16 cellular contexts compared by ENCODE assay signal in genomic region chr7:77747178-77747577, GRCh38. TPM values are rescaled to one million over a fixed set of nuclear protein-coding genes. Genes with fewer than 3 reads are reported as not detected.
DNase-seq lines count a peak whose midpoint lies in the region; ATAC-seq, FAIRE-seq and TF ChIP-seq lines count a peak whose summit lies in the region.
"Had no signal": no experiment of that assay in that cellular context is flagged by ENCODE, and none has a peak within 500 bp of the region (broad histone marks: within the 10 kb centered on the region; RNA-seq: fewer than 3 reads in every experiment).

No MANE protein-coding gene starts in this region.

- DNase-seq in natural killer cell: no peak
- no peak for DNase-seq in natural killer cell treated with Interleukin-12 subunit alpha and Interleukin-12 subunit beta and Interleukin-15 and Interleukin-18, amount 100 ng/mL, for 72 hours (ENCODE audit: low spot score)
- no peak for DNase-seq in K562 (ENCODE audit: extremely low read depth in 1 of 4, low spot score in 3 of 4)
- DNase-seq in naive thymus-derived CD4-positive, alpha-beta T cell: no peak
- no peak for DNase-seq in posterior cingulate gyrus
- DNase-seq in testis: no peak
- DNase-seq: DMS79 treated with DMSO at 0.1 percent for 48 hours, HCEC 1CT, NCI-H1092 treated with DMSO at 0.1 percent for 48 hours, NCI-H2081 treated with DMSO at 0.1 percent for 48 hours, NCI-H510A, NCI-H82 had no signal

- 37% methylated on average over 2 of the region's 2 CpGs for WGBS in K562 (ENCODE audit: insufficient coverage, low coverage, missing lambda C conversion rate)
- WGBS in testis, 2 donors: 80 to 89% methylated on average over 2 of the region's 2 CpGs

- H3K9me3 Mint-ChIP-seq in natural killer cell: no peaks in the 10 kb centered on the region
- H3K9me3 Mint-ChIP-seq in natural killer cell treated with Interleukin-12 subunit alpha and Interleukin-12 subunit beta and Interleukin-15 and Interleukin-18, amount 100 ng/mL, for 72 hours: no peaks in the 10 kb centered on the region
- H3K9me3 Mint-ChIP-seq in naive thymus-derived CD4-positive, alpha-beta T cell: peaks cover 0 to 2% (median 0%) of the 10 kb centered on the region in 11 donors

- no TSS peak for BruUV-seq in K562 (replicated peaks; lab: Mats Ljungman, UMichigan)

- H3K4me2 ChIP-seq in K562 (ENCODE audit: insufficient read depth, low read length): no peak overlapping the region

- no peak for TF ChIP-seq RAD21 in K562 (CRISPR knock-in tag; conservative IDR thresholded peaks at IDR 0.05 in 1 of 2, IDR thresholded peaks at IDR 0.05 in 1 of 2)

- H3K4me1 Mint-ChIP-seq in natural killer cell: peaks cover 34% of the 10 kb centered on the region in 2 donors
- H3K4me1 Mint-ChIP-seq in natural killer cell treated with Interleukin-12 subunit alpha and Interleukin-12 subunit beta and Interleukin-15 and Interleukin-18, amount 100 ng/mL, for 72 hours (ENCODE audit: low read depth in 2 of 2): peaks cover 18 to 33% of the 10 kb centered on the region in 2 donors
- peaks cover 16 to 67% (median 55%) of the 10 kb centered on the region in 7 donors for H3K4me1 Mint-ChIP-seq in naive thymus-derived CD4-positive, alpha-beta T cell

- no peaks in the 10 kb centered on the region for H3K9me1 ChIP-seq in K562 (ENCODE audit: control insufficient read depth, insufficient read depth, low read length)

- TF ChIP-seq POLR2A in K562 (conservative IDR thresholded peaks at IDR 0.05) (no peak), testis (IDR thresholded peaks at IDR 0.05) (no peak)

- ATAC-seq in natural killer cell (no peak), K562 (peak; percentile 40), GM21367 (IDR thresholded peaks at IDR 0.05; ENCODE audit: unreplicated experiment) (no peak), HG03571 (IDR thresholded peaks at IDR 0.05; ENCODE audit: unreplicated experiment) (no peak)
- ATAC-seq in natural killer cell treated with Interleukin-12 subunit alpha and Interleukin-12 subunit beta and Interleukin-15 and Interleukin-18, amount 100 ng/mL, for 72 hours: no peak
- no peak for ATAC-seq in naive thymus-derived CD4-positive, alpha-beta T cell

- no peak overlapping the region for H3K27ac ChIP-seq in K562 (ENCODE audit: extremely low read depth, low read depth, low read length)
- no peak overlapping the region for H3K27ac ChIP-seq in naive thymus-derived CD4-positive, alpha-beta T cell (ENCODE audit: low read depth, low read length)
- no peak overlapping the region for H3K27ac ChIP-seq in testis
- H3K27ac ChIP-seq: SJSA1 had no signal

- H3K9me3 ChIP-seq in K562 (replicated peaks; ENCODE audit: control insufficient read depth, insufficient read depth, low read depth, low read length) (no peaks in the 10 kb centered on the region), testis (no peaks in the 10 kb centered on the region)
- no peaks in the 10 kb centered on the region for H3K9me3 ChIP-seq in naive thymus-derived CD4-positive, alpha-beta T cell (ENCODE audit: control insufficient read depth in 2 of 3, low read length in 3 of 3)
- H3K9me3 ChIP-seq: SJSA1 had no signal

- intact Hi-C loops in natural killer cell (cut with micrococcal nuclease) (no loop called here), K562 (cut with micrococcal nuclease) (no loop called here), posterior cingulate gyrus (cut with DNase I) (no loop called here), testis (cut with DNase I; ENCODE audit: low total_unique reads) (no loop called here)
- intact Hi-C loops in naive thymus-derived CD4-positive, alpha-beta T cell (cut with micrococcal nuclease): no loop called here

- H3K36me3 ChIP-seq in K562 (ENCODE audit: control insufficient read depth, insufficient read depth, low read length) (peaks cover 27% of the 10 kb centered on the region; the same call in 2 of the 3 replicates), testis (ENCODE audit: low read depth, missing control alignments) (no peaks in the 10 kb centered on the region)
- peaks cover 0 to 8% (median 0%) of the 10 kb centered on the region in 3 experiments for H3K36me3 ChIP-seq in naive thymus-derived CD4-positive, alpha-beta T cell (ENCODE audit: control insufficient read depth in 2 of 3, insufficient read depth in 3 of 3, low read length in 3 of 3)

- no peak overlapping the region for H2AFZ ChIP-seq in K562 (ENCODE audit: low read depth, low read length)

- in situ Hi-C loops in K562 (cut with MboI): no loop called here

- H3K9ac ChIP-seq in K562 (ENCODE audit: insufficient read depth in 1 of 2, low read depth in 2 of 2, low read length in 2 of 2): no peak overlapping the region

- CTCF ChIA-PET in K562 (lab: Yijun Ruan, JAX; ENCODE audit: low intra/inter-chr PET ratio): no interaction called here
- CTCF ChIA-PET in naive thymus-derived CD4-positive, alpha-beta T cell (lab: Charles Lee): interaction anchor here (1.2 kb wide), 1 partner anchor 96 kb away, joined by 3 read pairs; no protein-coding TSS in a partner anchor

- H3K4me1 ChIP-seq in K562 (replicated peaks in 1 of 2; ENCODE audit: control insufficient read depth in 2 of 2, insufficient read depth in 2 of 2, low read length in 2 of 2): peaks cover 0 to 9% of the 10 kb centered on the region in 2 experiments; a peak in 3 of 5 replicates
- H3K4me1 ChIP-seq in naive thymus-derived CD4-positive, alpha-beta T cell (ENCODE audit: control insufficient read depth in 2 of 2, insufficient read depth in 2 of 2, low read length in 2 of 2): peaks cover 0 to 9% of the 10 kb centered on the region in 2 donors
- H3K4me1 ChIP-seq in testis: no peaks in the 10 kb centered on the region
- H3K4me1 ChIP-seq: SJSA1 had no signal

- H3K79me2 ChIP-seq in K562 (ENCODE audit: control insufficient read depth, insufficient read depth, low read length): peaks cover 17% of the 10 kb centered on the region

- FAIRE-seq in K562 (lab: Jason Lieb, UNC): no peak
- FAIRE-seq: G401.6 had no signal

- TF ChIP-seq EP300 in K562 (IDR thresholded peaks at IDR 0.05; ENCODE audit: low read length): no peak

- no peaks in the 10 kb centered on the region for H3K36me3 Mint-ChIP-seq in natural killer cell
- H3K36me3 Mint-ChIP-seq in natural killer cell treated with Interleukin-12 subunit alpha and Interleukin-12 subunit beta and Interleukin-15 and Interleukin-18, amount 100 ng/mL, for 72 hours: peaks cover 5% of the 10 kb centered on the region
- peaks cover 5 to 41% (median 25%) of the 10 kb centered on the region in 5 donors for H3K36me3 Mint-ChIP-seq in naive thymus-derived CD4-positive, alpha-beta T cell

- POLR2A ChIA-PET in K562 (lab: Yijun Ruan, JAX): interaction anchor here (1.0 kb wide), 1 partner anchor 17 kb away, joined by 4 read pairs; no protein-coding TSS in a partner anchor
- POLR2A ChIA-PET in naive thymus-derived CD4-positive, alpha-beta T cell (lab: Charles Lee): no interaction called here

- peak overlapping the region; percentile 38 to 74 for H3K27ac Mint-ChIP-seq in natural killer cell
- peak overlapping the region in 1 of 2 donors; percentile 57 for H3K27ac Mint-ChIP-seq in natural killer cell treated with Interleukin-12 subunit alpha and Interleukin-12 subunit beta and Interleukin-15 and Interleukin-18, amount 100 ng/mL, for 72 hours
- peak overlapping the region in 5 of 9 donors; percentile 25 to 72 (median 71) for H3K27ac Mint-ChIP-seq in naive thymus-derived CD4-positive, alpha-beta T cell

- no peak overlapping the region for H3K4me3 Mint-ChIP-seq in natural killer cell
- H3K4me3 Mint-ChIP-seq in natural killer cell treated with Interleukin-12 subunit alpha and Interleukin-12 subunit beta and Interleukin-15 and Interleukin-18, amount 100 ng/mL, for 72 hours: no peak overlapping the region
- no peak overlapping the region for H3K4me3 Mint-ChIP-seq in naive thymus-derived CD4-positive, alpha-beta T cell

- H3K4me3 ChIP-seq in K562: no peak overlapping the region
- no peak overlapping the region for H3K4me3 ChIP-seq in naive thymus-derived CD4-positive, alpha-beta T cell (ENCODE audit: low read length)
- H3K4me3 ChIP-seq in testis: no peak overlapping the region
- H3K4me3 ChIP-seq: SJSA1 had no signal

- H3K27me3 ChIP-seq in K562 (ENCODE audit: control insufficient read depth in 2 of 2, insufficient read depth in 2 of 2, low read length in 2 of 2) (no peaks in the 10 kb centered on the region), testis (no peaks in the 10 kb centered on the region)
- no peaks in the 10 kb centered on the region for H3K27me3 ChIP-seq in naive thymus-derived CD4-positive, alpha-beta T cell (ENCODE audit: control insufficient read depth in 2 of 2, insufficient read depth in 2 of 2, low read length in 2 of 2)
- H3K27me3 ChIP-seq: SJSA1 had no signal

- TF ChIP-seq CTCF in natural killer cell (IDR thresholded peaks at IDR 0.05) (no peak), K562 (IDR thresholded peaks at IDR 0.05 in 2 of 3, conservative IDR thresholded peaks at IDR 0.05 in 1 of 3; ENCODE audit: insufficient read depth in 2 of 3, low read depth in 1 of 3, low read length in 3 of 3) (no peak), testis (IDR thresholded peaks at IDR 0.05) (no peak)

- peaks cover 9% of the 10 kb centered on the region; the same call in 1 of the 2 replicates for H4K20me1 ChIP-seq in K562 (replicated peaks; ENCODE audit: control insufficient read depth, insufficient read depth, low read length)

- no peaks in the 10 kb centered on the region for H3K27me3 Mint-ChIP-seq in natural killer cell (ENCODE audit: low read depth in 2 of 2)
- no peaks in the 10 kb centered on the region for H3K27me3 Mint-ChIP-seq in natural killer cell treated with Interleukin-12 subunit alpha and Interleukin-12 subunit beta and Interleukin-15 and Interleukin-18, amount 100 ng/mL, for 72 hours
- no peaks in the 10 kb centered on the region for H3K27me3 Mint-ChIP-seq in naive thymus-derived CD4-positive, alpha-beta T cell

RNA-seq across cellular contexts. Expression of gene RSBN1L, which starts 50.9 kb away (rescaled TPM):
- 10 to 100 TPM; 23.9 to 34.4 (median 33.4) TPM for total RNA-seq in natural killer cell
- 10 to 100 TPM; 19.0 to 21.2 TPM for total RNA-seq in natural killer cell treated with Interleukin-12 subunit alpha and Interleukin-12 subunit beta and Interleukin-15 and Interleukin-18, amount 100 ng/mL, for 72 hours
- total RNA-seq in K562 (2011; cell fraction: chromatin; rRNA removed; ENCODE audit: low replicate concordance): 10.3 and 43.2 TPM in 2 replicates
- total RNA-seq in K562 (2011; cell fraction: nucleolus; rRNA removed): 7.3 and 10.1 TPM in 2 replicates
- 15.4 and 21.9 TPM in 2 replicates for total RNA-seq in K562 (2011; cell fraction: nucleoplasm; rRNA removed)
- 16.6 and 20.1 TPM in 2 replicates for total RNA-seq in K562 (2014; rRNA removed)
- 33.2 and 33.8 TPM in 2 replicates for total RNA-seq in K562 (2014; rRNA removed; fragmentation: Illumina TruSeq; extraction: Trizol)
- 29.1 and 35.2 TPM in 2 replicates for total RNA-seq in K562 (2015; rRNA removed; fragmentation: Illumina TruSeq; extraction: Trizol)
- total RNA-seq in K562 (2021): 19.0 and 22.8 TPM in 2 replicates
- 19.5 and 20.1 TPM in 2 replicates for polyA plus RNA-seq in K562 (2011; rRNA removed)
- polyA plus RNA-seq in K562 (2011; cell fraction: cytosol; rRNA removed): 3.6 and 6.7 TPM in 2 replicates
- polyA plus RNA-seq in K562 (2011; cell fraction: nucleus; rRNA removed): 9.3 and 13.0 TPM in 2 replicates
- polyA plus RNA-seq in K562 (2012): 14.8 and 18.9 TPM in 2 replicates
- polyA plus RNA-seq in K562 (2014; fragmentation: Illumina TruSeq; extraction: Trizol): 28.4 and 33.2 TPM in 2 replicates
- polyA plus RNA-seq in K562 (2014; fragmentation: Nextera tagmentation; extraction: Ambion mirVana): 1 to 10 TPM; 6.2 to 8.3 TPM
- 13.8 and 16.7 TPM in 2 replicates for polyA plus RNA-seq in K562 (2014; rRNA removed)
- polyA minus RNA-seq in K562 (2011; rRNA and poly(A)+ RNA removed): 54.3 and 55.0 TPM in 2 replicates
- polyA minus RNA-seq in K562 (2011; cell fraction: cytosol; rRNA and poly(A)+ RNA removed): 21.4 and 28.8 TPM in 2 replicates
- polyA minus RNA-seq in K562 (2011; cell fraction: nucleus; rRNA and poly(A)+ RNA removed): 8.1 and 12.7 TPM in 2 replicates
- total RNA-seq in naive thymus-derived CD4-positive, alpha-beta T cell: 10 to 100 TPM; 19.7 to 41.7 (median 30.8) TPM
- polyA plus RNA-seq in naive thymus-derived CD4-positive, alpha-beta T cell: 1 to 10 TPM; 7.7 to 7.8 TPM
- total RNA-seq in testis: 10 to 100 TPM; 38.1 to 40.1 TPM
- 33.0 TPM for polyA plus RNA-seq in testis (ENCODE audit: insufficient read depth, low read depth, low replicate concordance)

RNA-seq across cellular contexts. Expression of gene TMEM60, which starts 51.1 kb away (rescaled TPM):
- 1 to 10 TPM; 3.4 to 5.2 (median 3.9) TPM for total RNA-seq in natural killer cell
- 1 to 10 TPM; 6.7 to 8.8 TPM for total RNA-seq in natural killer cell treated with Interleukin-12 subunit alpha and Interleukin-12 subunit beta and Interleukin-15 and Interleukin-18, amount 100 ng/mL, for 72 hours
- total RNA-seq in K562 (2011; cell fraction: chromatin; rRNA removed; ENCODE audit: low replicate concordance): 16.0 and 31.5 TPM in 2 replicates
- total RNA-seq in K562 (2011; cell fraction: nucleolus; rRNA removed): 15.5 and 21.3 TPM in 2 replicates
- total RNA-seq in K562 (2011; cell fraction: nucleoplasm; rRNA removed): 31.2 and 35.3 TPM in 2 replicates
- total RNA-seq in K562 (2014; rRNA removed): 12.5 TPM in 2 replicates
- 38.4 and 48.7 TPM in 2 replicates for total RNA-seq in K562 (2014; rRNA removed; fragmentation: Illumina TruSeq; extraction: Trizol)
- 30.1 and 38.4 TPM in 2 replicates for total RNA-seq in K562 (2015; rRNA removed; fragmentation: Illumina TruSeq; extraction: Trizol)
- 23.6 and 24.3 TPM in 2 replicates for total RNA-seq in K562 (2021)
- polyA plus RNA-seq in K562 (2011; rRNA removed): 45.5 and 66.0 TPM in 2 replicates
- 15.7 and 31.1 TPM in 2 replicates for polyA plus RNA-seq in K562 (2011; cell fraction: cytosol; rRNA removed)
- polyA plus RNA-seq in K562 (2011; cell fraction: nucleus; rRNA removed): 13.0 and 18.3 TPM in 2 replicates
- polyA plus RNA-seq in K562 (2012): 41.1 and 47.8 TPM in 2 replicates
- polyA plus RNA-seq in K562 (2014; fragmentation: Illumina TruSeq; extraction: Trizol): 28.3 and 31.1 TPM in 2 replicates
- polyA plus RNA-seq in K562 (2014; fragmentation: Nextera tagmentation; extraction: Ambion mirVana): 100 to 1,000 TPM; 136 to 140 TPM
- polyA plus RNA-seq in K562 (2014; rRNA removed): 36.9 and 42.7 TPM in 2 replicates
- polyA minus RNA-seq in K562 (2011; rRNA and poly(A)+ RNA removed): 23.5 and 25.1 TPM in 2 replicates
- polyA minus RNA-seq in K562 (2011; cell fraction: cytosol; rRNA and poly(A)+ RNA removed): 9.4 and 9.8 TPM in 2 replicates
- polyA minus RNA-seq in K562 (2011; cell fraction: nucleus; rRNA and poly(A)+ RNA removed): 4.8 and 8.3 TPM in 2 replicates
- 10 to 100 TPM in 3 of 5 experiments, 1 to 10 TPM in 2; 3.7 to 16.9 (median 12.0) TPM for total RNA-seq in naive thymus-derived CD4-positive, alpha-beta T cell
- polyA plus RNA-seq in naive thymus-derived CD4-positive, alpha-beta T cell: 10 to 100 TPM in 1 of 2 donors, 1 to 10 TPM in 1; 9.7 to 22.8 TPM
- total RNA-seq in testis: 10 to 100 TPM; 21.7 to 31.4 TPM
- 27.9 TPM for polyA plus RNA-seq in testis (ENCODE audit: insufficient read depth, low read depth, low replicate concordance)

RNA-seq across cellular contexts. Expression of gene PHTF2, which starts 51.4 kb away (rescaled TPM):
- total RNA-seq in natural killer cell: 10 to 100 TPM; 23.1 to 26.9 (median 26.4) TPM
- total RNA-seq in natural killer cell treated with Interleukin-12 subunit alpha and Interleukin-12 subunit beta and Interleukin-15 and Interleukin-18, amount 100 ng/mL, for 72 hours: 10 to 100 TPM; 21.8 to 33.7 TPM
- total RNA-seq in K562 (2011; cell fraction: chromatin; rRNA removed; ENCODE audit: low replicate concordance): 69.6 and 163 TPM in 2 replicates
- 33.0 and 51.2 TPM in 2 replicates for total RNA-seq in K562 (2011; cell fraction: nucleolus; rRNA removed)
- total RNA-seq in K562 (2011; cell fraction: nucleoplasm; rRNA removed): 77.8 and 100 TPM in 2 replicates
- total RNA-seq in K562 (2014; rRNA removed): 18.3 and 21.8 TPM in 2 replicates
- total RNA-seq in K562 (2014; rRNA removed; fragmentation: Illumina TruSeq; extraction: Trizol): 31.3 and 38.8 TPM in 2 replicates
- total RNA-seq in K562 (2015; rRNA removed; fragmentation: Illumina TruSeq; extraction: Trizol): 24.1 and 25.4 TPM in 2 replicates
- 23.2 and 27.1 TPM in 2 replicates for total RNA-seq in K562 (2021)
- polyA plus RNA-seq in K562 (2011; rRNA removed): 30.6 and 43.6 TPM in 2 replicates
- 5.5 and 12.7 TPM in 2 replicates for polyA plus RNA-seq in K562 (2011; cell fraction: cytosol; rRNA removed)
- 24.1 and 28.1 TPM in 2 replicates for polyA plus RNA-seq in K562 (2011; cell fraction: nucleus; rRNA removed)
- polyA plus RNA-seq in K562 (2012): 14.4 and 18.4 TPM in 2 replicates
- polyA plus RNA-seq in K562 (2014; fragmentation: Illumina TruSeq; extraction: Trizol): 26.1 and 28.8 TPM in 2 replicates
- 10 to 100 TPM; 17.9 to 18.2 TPM for polyA plus RNA-seq in K562 (2014; fragmentation: Nextera tagmentation; extraction: Ambion mirVana)
- 22.5 and 29.4 TPM in 2 replicates for polyA plus RNA-seq in K562 (2014; rRNA removed)
- 44.6 and 45.0 TPM in 2 replicates for polyA minus RNA-seq in K562 (2011; rRNA and poly(A)+ RNA removed)
- 7.9 and 17.2 TPM in 2 replicates for polyA minus RNA-seq in K562 (2011; cell fraction: cytosol; rRNA and poly(A)+ RNA removed)
- 29.2 and 40.9 TPM in 2 replicates for polyA minus RNA-seq in K562 (2011; cell fraction: nucleus; rRNA and poly(A)+ RNA removed)
- 10 to 100 TPM; 17.6 to 42.1 (median 22.4) TPM for total RNA-seq in naive thymus-derived CD4-positive, alpha-beta T cell
- polyA plus RNA-seq in naive thymus-derived CD4-positive, alpha-beta T cell: 1 to 10 TPM; 5.9 to 8.3 TPM
- total RNA-seq in testis: 10 to 100 TPM; 26.6 to 35.3 TPM
- 13.9 TPM for polyA plus RNA-seq in testis (ENCODE audit: insufficient read depth, low read depth, low replicate concordance)
